In genomic region chr3:61938878-61939549, GRCh38 we compare ENCODE assay signal across 15 cellular contexts.
"Had no signal": no experiment of that assay in that cellular context is flagged by ENCODE, and none has a peak within 500 bp of the region (broad histone marks: within the 10 kb centered on the region; RNA-seq: fewer than 3 reads in every experiment).

No MANE protein-coding gene starts in this region.

- H3K27ac ChIP-seq: cardiac muscle cell, esophagus squamous epithelium, psoas muscle, suprapubic skin, upper lobe of left lung, WERI-Rb-1 had no signal

- H3K9me3 ChIP-seq: suprapubic skin, upper lobe of left lung had no signal

- H3K4me1 ChIP-seq: esophagus squamous epithelium had no signal

- H3K36me3 ChIP-seq: cardiac muscle cell, esophagus squamous epithelium, suprapubic skin, upper lobe of left lung, WERI-Rb-1 had no signal

- H3K4me3 ChIP-seq: cardiac muscle cell, esophagus squamous epithelium, psoas muscle, suprapubic skin, upper lobe of left lung had no signal

- FAIRE-seq: astrocyte had no signal

- ATAC-seq: activated CD8-positive, alpha-beta T cell treated with anti-CD3 and anti-CD28 coated beads for 36 hours; left lobe of liver; sciatic nerve; stimulated activated naive CD8-positive, alpha-beta T cell treated with anti-CD3 and anti-CD28 coated beads, Interleukin-15, Interleukin-2, amounts not matched to agents 100 U/mL and 50 U/mL, for 24 hours had no signal

- H3K27me3 ChIP-seq: cardiac muscle cell, esophagus squamous epithelium, suprapubic skin, upper lobe of left lung had no signal

- DNase-seq: activated CD4-positive, alpha-beta T cell treated with anti-CD3 and anti-CD28 coated beads for 4 hours; activated CD8-positive, alpha-beta memory T cell treated with anti-CD3 and anti-CD28 coated beads, Interleukin-2, amount 50 U/mL, for 4 hours; activated CD8-positive, alpha-beta T cell treated with anti-CD3 and anti-CD28 coated beads for 36 hours; esophagus squamous epithelium; foreskin fibroblast; glutamatergic neuron; psoas muscle; stimulated activated naive CD8-positive, alpha-beta T cell treated with anti-CD3 and anti-CD28 coated beads, Interleukin-15, Interleukin-2, amounts not matched to agents 100 U/mL and 50 U/mL, for 24 hours; upper lobe of left lung; WERI-Rb-1 had no signal
